13 cellular contexts compared by ENCODE assay signal in genomic region chr10:6114299-6114698, GRCh38. TPM values are rescaled to one million over a fixed set of nuclear protein-coding genes. Genes with fewer than 3 reads are reported as not detected.
A peak's percentile ranks its signal among the peaks of the same experiment; 100 is the strongest.
DNase-seq lines count a peak whose midpoint lies in the region; ATAC-seq, FAIRE-seq and TF ChIP-seq lines count a peak whose summit lies in the region.
"Had no signal": no experiment of that assay in that cellular context is flagged by ENCODE, and none has a peak within 500 bp of the region (broad histone marks: within the 10 kb centered on the region; RNA-seq: fewer than 3 reads in every experiment).

No MANE protein-coding gene starts in this region.

- H3K9me3 ChIP-seq in liver (ENCODE audit: control insufficient read depth in 4 of 4, low read length in 3 of 4) (no peaks in the 10 kb centered on the region), HepG2 (ENCODE audit: low read length) (no peaks in the 10 kb centered on the region), fibroblast of lung (ENCODE audit: control insufficient read depth, insufficient read depth, low read depth, low read length) (no peaks in the 10 kb centered on the region), uterus (no peaks in the 10 kb centered on the region)
- H3K9me3 ChIP-seq: BLaER1 had no signal

- H3K27me3 Mint-ChIP-seq in activated CD8-positive, alpha-beta T cell treated with anti-CD3 and anti-CD28 coated beads for 36 hours: no peaks in the 10 kb centered on the region

- H2AFZ ChIP-seq in HepG2 (ENCODE audit: low read length) (no peak overlapping the region), fibroblast of lung (ENCODE audit: low read length) (no peak overlapping the region)

- H3K27me3 ChIP-seq in liver (ENCODE audit: control insufficient read depth in 4 of 4, insufficient read depth in 4 of 4, low read length in 3 of 4) (no peaks in the 10 kb centered on the region), HepG2 (ENCODE audit: control insufficient read depth in 1 of 2, insufficient read depth in 2 of 2, low read length in 2 of 2) (no peaks in the 10 kb centered on the region), fibroblast of lung (ENCODE audit: control insufficient read depth, insufficient read depth, low read length) (no peaks in the 10 kb centered on the region), uterus (no peaks in the 10 kb centered on the region)
- H3K27me3 ChIP-seq: BLaER1 had no signal

- TF ChIP-seq EP300 in HepG2 (IDR thresholded peaks at IDR 0.05; ENCODE audit: low read depth in 2 of 2, low read length in 2 of 2) (no peak), HepG2 (CRISPR knock-in tag; IDR thresholded peaks at IDR 0.05; ENCODE audit: borderline replicate concordance) (no peak)

- ATAC-seq in HepG2 (no peak), GM21381 (IDR thresholded peaks at IDR 0.05; ENCODE audit: unreplicated experiment) (no peak), HG03135 (IDR thresholded peaks at IDR 0.05; ENCODE audit: unreplicated experiment) (no peak)
- no peak for ATAC-seq in activated CD8-positive, alpha-beta T cell treated with anti-CD3 and anti-CD28 coated beads for 36 hours

- POLR2A ChIA-PET in HepG2 (lab: Yijun Ruan, JAX): no interaction called here
- POLR2A ChIA-PET in activated CD8-positive, alpha-beta T cell treated with anti-CD3 and anti-CD28 coated beads for 36 hours (lab: Charles Lee): no interaction called here

- H3K9ac ChIP-seq in liver (ENCODE audit: low read depth in 1 of 2, low read length in 2 of 2): no peak overlapping the region
- no peak overlapping the region for H3K9ac ChIP-seq in HepG2 (ENCODE audit: insufficient read depth, low read depth, low read length)
- no peak overlapping the region for H3K9ac ChIP-seq in fibroblast of lung (ENCODE audit: insufficient read depth, low read length)
- H3K9ac ChIP-seq: BLaER1 had no signal

- no peaks in the 10 kb centered on the region for H3K9me3 Mint-ChIP-seq in activated CD8-positive, alpha-beta T cell treated with anti-CD3 and anti-CD28 coated beads for 36 hours

- H3K4me1 Mint-ChIP-seq in activated CD8-positive, alpha-beta T cell treated with anti-CD3 and anti-CD28 coated beads for 36 hours (ENCODE audit: low read depth): peaks cover 25% of the 10 kb centered on the region

- H3K79me2 ChIP-seq in HepG2 (ENCODE audit: insufficient read depth, low read length): peaks cover 3% of the 10 kb centered on the region
- peaks cover 4% of the 10 kb centered on the region for H3K79me2 ChIP-seq in fibroblast of lung (ENCODE audit: control insufficient read depth, insufficient read depth, low read length)

- FAIRE-seq in HepG2 (lab: Jason Lieb, UNC): no peak
- FAIRE-seq: G401.6 had no signal

- no peak overlapping the region for H3K4me3 Mint-ChIP-seq in activated CD8-positive, alpha-beta T cell treated with anti-CD3 and anti-CD28 coated beads for 36 hours

- peaks cover 61% of the 10 kb centered on the region for H3K36me3 Mint-ChIP-seq in activated CD8-positive, alpha-beta T cell treated with anti-CD3 and anti-CD28 coated beads for 36 hours (ENCODE audit: low read depth)

- CTCF ChIA-PET in HepG2 (lab: Yijun Ruan, JAX; ENCODE audit: low intra/inter-chr PET ratio, low total read pairs): no interaction called here
- CTCF ChIA-PET in activated CD8-positive, alpha-beta T cell treated with anti-CD3 and anti-CD28 coated beads for 36 hours (lab: Charles Lee): interaction anchor here (1.1 to 1.2 kb wide), 2 partner anchors 287 to 288 kb away, joined by 3 to 4 read pairs; no protein-coding TSS in a partner anchor

- TF ChIP-seq POLR2A in HepG2 (IDR thresholded peaks at IDR 0.05; ENCODE audit: insufficient read depth in 1 of 2, low read depth in 2 of 2, low read length in 2 of 2): no peak
- no peak for TF ChIP-seq POLR2A in uterus (IDR thresholded peaks at IDR 0.05)

- H4K20me1 ChIP-seq in HepG2 (ENCODE audit: insufficient read depth, low read length) (no peaks in the 10 kb centered on the region), fibroblast of lung (ENCODE audit: control insufficient read depth, extremely low read depth, insufficient read depth, low read length) (no peaks in the 10 kb centered on the region)

- in situ Hi-C loops in HepG2 (cut with HindIII; ENCODE audit: extremely low pct_ligation_motif_present, low pct_unique_long_range_greater_than_20kb): no loop called here

- H3K4me1 ChIP-seq in liver (ENCODE audit: control insufficient read depth in 4 of 4, insufficient read depth in 4 of 4, low read length in 3 of 4) (peaks cover 0 to 5% (median 3%) of the 10 kb centered on the region in 4 donors), HepG2 (ENCODE audit: insufficient read depth, low read length) (peaks cover 10% of the 10 kb centered on the region), fibroblast of lung (ENCODE audit: control insufficient read depth, extremely low read depth, insufficient read depth, low read length) (peaks cover 5% of the 10 kb centered on the region), uterus (no peaks in the 10 kb centered on the region)

- peak overlapping the region; percentile 53 to 73 for H3K27ac ChIP-seq in liver (ENCODE audit: low read depth in 1 of 2, low read length in 2 of 2)
- H3K27ac ChIP-seq in HepG2 (ENCODE audit: extremely low read length, insufficient read depth, low read length): no peak overlapping the region
- H3K27ac ChIP-seq in fibroblast of lung (ENCODE audit: insufficient read depth, low read length): peak overlapping the region; percentile 65
- H3K27ac ChIP-seq in uterus: peak overlapping the region; percentile 39 to 40
- H3K27ac ChIP-seq: BLaER1 had no signal

- 94% methylated on average over 4 of the region's 4 CpGs for WGBS in liver
- WGBS in HepG2 (ENCODE audit: low lambda C conversion rate): 98% methylated on average over 4 of the region's 4 CpGs

- intact Hi-C loops in HepG2 (cut with micrococcal nuclease; ENCODE audit: unreplicated experiment): no loop called here
- intact Hi-C loops in activated CD8-positive, alpha-beta T cell treated with anti-CD3 and anti-CD28 coated beads for 36 hours (cut with micrococcal nuclease): no loop called here
- intact Hi-C loops in uterus (cut with DNase I; ENCODE audit: low total_unique reads): no loop called here

- no TSS peak for BruUV-seq in HepG2 (replicated peaks; lab: Mats Ljungman, UMichigan)

- H3K36me3 ChIP-seq in liver (ENCODE audit: control insufficient read depth in 4 of 4, insufficient read depth in 3 of 4, low read depth in 1 of 4, low read length in 3 of 4): peaks cover 8 to 60% (median 56%) of the 10 kb centered on the region in 4 donors
- H3K36me3 ChIP-seq in HepG2 (replicated peaks in 1 of 2; ENCODE audit: control insufficient read depth in 1 of 2, insufficient read depth in 2 of 2, low read length in 2 of 2): peaks cover 33 to 66% of the 10 kb centered on the region in 2 experiments
- no peaks in the 10 kb centered on the region for H3K36me3 ChIP-seq in fibroblast of lung (ENCODE audit: control insufficient read depth, insufficient read depth, low read length)
- no peaks in the 10 kb centered on the region for H3K36me3 ChIP-seq in uterus

- H3K4me3 ChIP-seq in liver (ENCODE audit: low read depth in 1 of 3, low read length in 3 of 3) (no peak overlapping the region), HepG2 (replicated peaks in 1 of 3; ENCODE audit: insufficient read depth in 1 of 3, low read depth in 2 of 3, low read length in 3 of 3) (no peak overlapping the region), fibroblast of lung (replicated peaks in 1 of 4; ENCODE audit: control extremely low read depth in 1 of 4, insufficient read depth in 1 of 4, low read depth in 3 of 4, low read length in 4 of 4) (no peak overlapping the region), uterus (no peak overlapping the region)
- H3K4me3 ChIP-seq: BLaER1 had no signal

- peak overlapping the region; percentile 43 for H3K27ac Mint-ChIP-seq in activated CD8-positive, alpha-beta T cell treated with anti-CD3 and anti-CD28 coated beads for 36 hours

- DNase-seq in HepG2 (ENCODE audit: low spot score) (no peak), fibroblast of lung (ENCODE audit: low read depth in 2 of 2) (peak in 1 of 2 donors; percentile 45), uterus (no peak), T-helper 9 cell (no peak)
- no peak for DNase-seq in activated CD8-positive, alpha-beta T cell treated with anti-CD3 and anti-CD28 coated beads for 36 hours
- DNase-seq: NCI-H1105 treated with DMSO at 0.1 percent for 48 hours, NCI-H69, SIG-M5 had no signal

- TF ChIP-seq RAD21 in liver (IDR thresholded peaks at IDR 0.05) (no peak), HepG2 (CRISPR knock-in tag; IDR thresholded peaks at IDR 0.05) (no peak)

- TF ChIP-seq CTCF in liver (IDR thresholded peaks at IDR 0.05; ENCODE audit: low read depth, low read length, missing input control) (no peak), HepG2 (CRISPR knock-in tag; IDR thresholded peaks at IDR 0.05) (no peak), fibroblast of lung (conservative IDR thresholded peaks at IDR 0.05 in 1 of 2, IDR thresholded peaks at IDR 0.05 in 1 of 2; ENCODE audit: low read depth in 1 of 2, low read length in 2 of 2) (no peak), uterus (IDR thresholded peaks at IDR 0.05) (no peak)
- no peak for TF ChIP-seq CTCF in activated CD8-positive, alpha-beta T cell treated with anti-CD3 and anti-CD28 coated beads for 36 hours (IDR thresholded peaks at IDR 0.05)

- no peak overlapping the region for H3K4me2 ChIP-seq in HepG2 (ENCODE audit: low read depth, low read length)
- H3K4me2 ChIP-seq in fibroblast of lung (ENCODE audit: extremely low read depth, insufficient read depth, low read length): no peak overlapping the region
- H3K4me2 ChIP-seq: BLaER1 had no signal

RNA-seq across cellular contexts. Expression of gene RBM17, which starts 25.5 kb away (rescaled TPM):
- 10 to 100 TPM; 28.2 to 40.0 TPM for total RNA-seq in liver
- polyA plus RNA-seq in liver: 10 to 100 TPM; 16.5 to 44.8 TPM
- 63.3 and 77.5 TPM in 2 replicates for total RNA-seq in HepG2 (2016; rRNA removed; fragmentation: Illumina TruSeq; extraction: Trizol)
- total RNA-seq in HepG2 (2016; cell fraction: cytosol; rRNA removed; fragmentation: Illumina TruSeq; extraction: Trizol; ENCODE audit: low read depth): 28.7 and 33.2 TPM in 2 replicates
- total RNA-seq in HepG2 (2016; cell fraction: insoluble cytoplasmic fraction; rRNA removed; fragmentation: Illumina TruSeq; extraction: Trizol): 57.4 and 73.5 TPM in 2 replicates
- total RNA-seq in HepG2 (2016; cell fraction: membrane; rRNA removed; fragmentation: Illumina TruSeq; extraction: Trizol): 62.2 and 67.8 TPM in 2 replicates
- total RNA-seq in HepG2 (2016; cell fraction: nucleus; rRNA removed; fragmentation: Illumina TruSeq; extraction: Trizol): 64.2 and 72.7 TPM in 2 replicates
- polyA plus RNA-seq in HepG2 (2011; rRNA removed): 26.6 and 30.7 TPM in 2 replicates
- 13.0 and 14.3 TPM in 2 replicates for polyA plus RNA-seq in HepG2 (2011; cell fraction: cytosol; rRNA removed)
- polyA plus RNA-seq in HepG2 (2011; cell fraction: nucleus; rRNA removed): 71.7 and 86.3 TPM in 2 replicates
- 46.3 and 82.5 TPM in 2 replicates for polyA plus RNA-seq in HepG2 (2012)
- polyA plus RNA-seq in HepG2 (2016; cell fraction: cytosol; fragmentation: Illumina TruSeq; extraction: Trizol; ENCODE audit: low read depth): 55.3 and 78.7 TPM in 2 replicates
- polyA plus RNA-seq in HepG2 (2016; cell fraction: insoluble cytoplasmic fraction; fragmentation: Illumina TruSeq; extraction: Trizol; ENCODE audit: low read depth): 145 and 152 TPM in 2 replicates
- polyA plus RNA-seq in HepG2 (2016; cell fraction: membrane; fragmentation: Illumina TruSeq; extraction: Trizol; ENCODE audit: low read depth): 95.4 and 110 TPM in 2 replicates
- 232 and 242 TPM in 2 replicates for polyA plus RNA-seq in HepG2 (2016; cell fraction: nucleus; fragmentation: Illumina TruSeq; extraction: Trizol; ENCODE audit: insufficient read depth, low read depth)
- 15.7 and 19.9 TPM in 2 replicates for polyA minus RNA-seq in HepG2 (2011; rRNA and poly(A)+ RNA removed; ENCODE audit: low replicate concordance)
- 7.2 and 7.9 TPM in 2 replicates for polyA minus RNA-seq in HepG2 (2011; cell fraction: cytosol; rRNA and poly(A)+ RNA removed)
- 48.2 and 50.1 TPM in 2 replicates for polyA minus RNA-seq in HepG2 (2011; cell fraction: nucleus; rRNA and poly(A)+ RNA removed)
- total RNA-seq in activated CD8-positive, alpha-beta T cell treated with anti-CD3 and anti-CD28 coated beads for 36 hours: 100 to 1,000 TPM; 284 to 285 TPM
- total RNA-seq in fibroblast of lung: 46.1 and 56.8 TPM in 2 replicates
- 28.9 and 32.5 TPM in 2 replicates for polyA plus RNA-seq in fibroblast of lung
- 67.0 and 78.2 TPM in 2 replicates for polyA plus RNA-seq in fibroblast of lung (2012)
- 11.5 and 20.2 TPM in 2 replicates for polyA minus RNA-seq in fibroblast of lung (ENCODE audit: low replicate concordance)
- 100 to 1,000 TPM in 3 of 4 donors, 10 to 100 TPM in 1; 64.4 to 163 (median 146) TPM for total RNA-seq in uterus

RNA-seq across cellular contexts. Expression of gene IL2RA, which starts 52.1 kb away (rescaled TPM):
- total RNA-seq in liver (1 to 10 TPM in 1 of 2 donors, not detected in 1; 1.6 TPM), HepG2 (2016; rRNA removed; fragmentation: Illumina TruSeq; extraction: Trizol) (not detected in 2 replicates), fibroblast of lung (not detected in 2 replicates), uterus (under 1 TPM in 2 of 4 donors, not detected in 2; 0.15 to 0.28 TPM)
- polyA plus RNA-seq in liver (under 1 TPM in 1 of 2 donors, not detected in 1; 0.46 TPM), HepG2 (2011; rRNA removed) (not detected in 2 replicates), fibroblast of lung (not detected in 2 replicates)
- total RNA-seq in HepG2 (2016; cell fraction: cytosol; rRNA removed; fragmentation: Illumina TruSeq; extraction: Trizol; ENCODE audit: low read depth): not detected in 2 replicates
- not detected in 2 replicates for total RNA-seq in HepG2 (2016; cell fraction: insoluble cytoplasmic fraction; rRNA removed; fragmentation: Illumina TruSeq; extraction: Trizol)
- not detected in 2 replicates for total RNA-seq in HepG2 (2016; cell fraction: membrane; rRNA removed; fragmentation: Illumina TruSeq; extraction: Trizol)
- not detected in 2 replicates for total RNA-seq in HepG2 (2016; cell fraction: nucleus; rRNA removed; fragmentation: Illumina TruSeq; extraction: Trizol)
- polyA plus RNA-seq in HepG2 (2011; cell fraction: cytosol; rRNA removed): not detected in 2 replicates
- not detected in 2 replicates for polyA plus RNA-seq in HepG2 (2011; cell fraction: nucleus; rRNA removed)
- not detected in 2 replicates for polyA plus RNA-seq in HepG2 (2012)
- not detected in 2 replicates for polyA plus RNA-seq in HepG2 (2016; cell fraction: cytosol; fragmentation: Illumina TruSeq; extraction: Trizol; ENCODE audit: low read depth)
- not detected in 2 replicates for polyA plus RNA-seq in HepG2 (2016; cell fraction: insoluble cytoplasmic fraction; fragmentation: Illumina TruSeq; extraction: Trizol; ENCODE audit: low read depth)
- polyA plus RNA-seq in HepG2 (2016; cell fraction: membrane; fragmentation: Illumina TruSeq; extraction: Trizol; ENCODE audit: low read depth): not detected in 2 replicates
- not detected in 2 replicates for polyA plus RNA-seq in HepG2 (2016; cell fraction: nucleus; fragmentation: Illumina TruSeq; extraction: Trizol; ENCODE audit: insufficient read depth, low read depth)
- polyA minus RNA-seq in HepG2 (2011; rRNA and poly(A)+ RNA removed; ENCODE audit: low replicate concordance): not detected in 2 replicates
- polyA minus RNA-seq in HepG2 (2011; cell fraction: cytosol; rRNA and poly(A)+ RNA removed): not detected in 2 replicates
- not detected in 2 replicates for polyA minus RNA-seq in HepG2 (2011; cell fraction: nucleus; rRNA and poly(A)+ RNA removed)
- total RNA-seq in activated CD8-positive, alpha-beta T cell treated with anti-CD3 and anti-CD28 coated beads for 36 hours: 100 to 1,000 TPM; 868 to 874 TPM
- polyA plus RNA-seq in fibroblast of lung (2012): not detected in 2 replicates
- not detected in 2 replicates for polyA minus RNA-seq in fibroblast of lung (ENCODE audit: low replicate concordance)

Comparison
In these comparisons a context has a peak if more than half of its experiments do, and no peak if none do; other contexts are left out.
1. RNA of gene IL2RA, which starts 52.1 kb away (total RNA-seq): 868 to 874 TPM in activated CD8-positive, alpha-beta T cell treated with anti-CD3 and anti-CD28 coated beads for 36 hours; 1.6 TPM in liver, 0.15 to 0.28 TPM in uterus, not detected in HepG2 and not detected in fibroblast of lung; every median in the first group is over 100 times any median in the second.